8 cellular contexts compared by ENCODE assay signal in the genomic region with DNA sequence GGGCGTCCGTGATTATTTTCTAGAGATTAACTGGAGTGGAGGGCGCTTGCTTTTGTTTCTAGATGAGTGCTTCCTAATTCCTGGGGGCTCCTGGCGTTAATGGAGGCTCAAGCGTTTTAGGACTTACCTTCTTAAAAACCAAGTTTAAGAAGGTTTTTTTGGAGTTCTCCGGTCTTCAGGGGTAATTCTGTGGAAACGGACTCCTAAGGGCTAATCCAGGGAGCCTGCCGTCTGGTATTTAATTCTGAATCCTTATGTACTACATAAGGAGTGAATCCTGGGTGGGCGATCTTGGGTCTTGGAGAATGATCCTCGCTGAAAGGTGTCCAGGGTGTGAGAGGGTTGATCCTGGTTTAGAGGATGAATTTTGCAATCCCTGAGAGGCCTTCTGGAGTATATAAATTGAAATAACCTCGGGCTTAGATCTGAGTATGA.
DNase-seq lines count a peak whose midpoint lies in the region; ATAC-seq lines count a peak whose summit lies in the region.

No MANE protein-coding gene starts in this region.

- H3K27ac Mint-ChIP-seq in stimulated activated naive CD8-positive, alpha-beta T cell treated with anti-CD3 and anti-CD28 coated beads, Interleukin-15, Interleukin-2, amounts not matched to agents 100 ng/mL and 50 ng/mL, for 24 hours, result peak overlapping the region; percentile 100

- peak overlapping the region; percentile 95 for H3K9ac ChIP-seq in mucosa of stomach (ENCODE audit: low read length)

- H3K36me3 Mint-ChIP-seq in stimulated activated naive CD8-positive, alpha-beta T cell treated with anti-CD3 and anti-CD28 coated beads, Interleukin-15, Interleukin-2, amounts not matched to agents 100 ng/mL and 50 ng/mL, for 24 hours (ENCODE audit: low read depth), result peaks cover 55% of the 10 kb centered on the region

- no peak for DNase-seq in stimulated activated naive CD8-positive, alpha-beta T cell treated with anti-CD3 and anti-CD28 coated beads, Interleukin-15, Interleukin-2, amounts not matched to agents 100 U/mL and 50 U/mL, for 24 hours
- DNase-seq in caudate nucleus (lab: John Stamatoyannopoulos, UW), result no peak
- no peak for DNase-seq in NCI-H1436 treated with DMSO at 0.1 percent for 48 hours (lab: John Stamatoyannopoulos, UW)
- no peak for DNase-seq in UCSD-AML1 (lab: John Stamatoyannopoulos, UW; ENCODE audit: unreplicated experiment)
- no peak for DNase-seq in NCI-H774 (lab: John Stamatoyannopoulos, UW)
- no peak for DNase-seq in NCI-H1048 (lab: John Stamatoyannopoulos, UW)

- H3K4me1 Mint-ChIP-seq in stimulated activated naive CD8-positive, alpha-beta T cell treated with anti-CD3 and anti-CD28 coated beads, Interleukin-15, Interleukin-2, amounts not matched to agents 100 ng/mL and 50 ng/mL, for 24 hours (ENCODE audit: low read depth), result peaks cover 65% of the 10 kb centered on the region

- no peak for ATAC-seq in stimulated activated naive CD8-positive, alpha-beta T cell treated with anti-CD3 and anti-CD28 coated beads, Interleukin-15, Interleukin-2, amounts not matched to agents 100 U/mL and 50 U/mL, for 24 hours

- peak overlapping the region; percentile 97 for H3K27ac ChIP-seq in caudate nucleus (ENCODE audit: low read depth, low read length)

- H3K4me3 Mint-ChIP-seq in stimulated activated naive CD8-positive, alpha-beta T cell treated with anti-CD3 and anti-CD28 coated beads, Interleukin-15, Interleukin-2, amounts not matched to agents 100 ng/mL and 50 ng/mL, for 24 hours, result peak overlapping the region; percentile 98

- peaks cover 29% of the 10 kb centered on the region for H3K36me3 ChIP-seq in mucosa of stomach (ENCODE audit: control insufficient read depth, insufficient read depth, low read length)

- no peaks in the 10 kb centered on the region for H3K9me3 Mint-ChIP-seq in stimulated activated naive CD8-positive, alpha-beta T cell treated with anti-CD3 and anti-CD28 coated beads, Interleukin-15, Interleukin-2, amounts not matched to agents 100 ng/mL and 50 ng/mL, for 24 hours

- H3K9me3 ChIP-seq in mucosa of stomach (ENCODE audit: control insufficient read depth, low read length), result no peaks in the 10 kb centered on the region

- no peaks in the 10 kb centered on the region for H3K27me3 ChIP-seq in mucosa of stomach (ENCODE audit: control insufficient read depth, insufficient read depth, low read length)

- peak overlapping the region; percentile 98 for H3K4me3 ChIP-seq in mucosa of stomach (ENCODE audit: low read length)

- H3K27me3 Mint-ChIP-seq in stimulated activated naive CD8-positive, alpha-beta T cell treated with anti-CD3 and anti-CD28 coated beads, Interleukin-15, Interleukin-2, amounts not matched to agents 100 ng/mL and 50 ng/mL, for 24 hours, result no peaks in the 10 kb centered on the region

- peaks cover 44% of the 10 kb centered on the region for H3K4me1 ChIP-seq in mucosa of stomach (ENCODE audit: control insufficient read depth, insufficient read depth, low read length)
